In the genomic region with DNA sequence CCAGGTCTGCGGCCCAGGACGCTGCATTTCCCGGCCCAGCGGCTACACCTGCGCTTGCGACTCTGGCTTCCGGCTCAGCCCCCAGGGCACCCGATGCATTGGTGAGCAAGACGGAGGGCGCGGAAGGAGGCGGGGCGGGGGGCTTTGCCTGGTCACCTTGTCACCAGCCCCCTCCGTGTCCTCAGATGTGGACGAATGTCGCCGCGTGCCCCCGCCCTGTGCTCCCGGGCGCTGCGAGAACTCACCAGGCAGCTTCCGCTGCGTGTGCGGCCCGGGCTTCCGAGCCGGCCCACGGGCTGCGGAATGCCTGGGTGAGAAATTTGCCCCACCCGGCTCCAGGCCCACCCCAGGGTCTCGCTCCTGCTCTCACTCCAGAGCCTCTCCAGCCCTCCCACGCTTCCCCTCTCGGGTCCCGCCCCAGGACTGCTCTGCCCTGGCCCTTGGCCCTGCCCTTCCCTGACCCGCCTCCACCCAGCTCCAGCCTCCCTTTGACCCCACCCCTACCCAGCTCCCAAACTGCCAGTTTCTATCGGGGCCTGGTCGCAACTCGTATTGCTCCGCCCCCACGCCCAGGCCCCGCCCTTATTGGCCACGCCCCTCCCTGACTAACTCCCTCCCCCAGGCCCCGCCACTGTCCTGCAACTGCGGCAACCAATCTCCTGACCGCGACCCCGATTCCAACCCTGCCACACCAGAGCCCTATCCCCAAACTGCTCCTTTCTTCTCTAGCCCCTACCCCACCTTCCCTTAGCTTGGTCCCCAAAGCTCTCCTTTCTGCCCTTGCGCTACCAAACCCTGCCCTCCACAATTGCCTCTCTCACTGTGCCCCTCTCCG, we compare ENCODE assay signal across 1 cellular context.
TF ChIP-seq lines count a peak whose summit lies in the region.

No MANE protein-coding gene starts in this region.

TF ChIP-seq in K562, 482 proteins besides CTCF, POLR2A, EP300 and RAD21 (continued from another document and continues in another):
- TF ChIP-seq, protein P1, sequence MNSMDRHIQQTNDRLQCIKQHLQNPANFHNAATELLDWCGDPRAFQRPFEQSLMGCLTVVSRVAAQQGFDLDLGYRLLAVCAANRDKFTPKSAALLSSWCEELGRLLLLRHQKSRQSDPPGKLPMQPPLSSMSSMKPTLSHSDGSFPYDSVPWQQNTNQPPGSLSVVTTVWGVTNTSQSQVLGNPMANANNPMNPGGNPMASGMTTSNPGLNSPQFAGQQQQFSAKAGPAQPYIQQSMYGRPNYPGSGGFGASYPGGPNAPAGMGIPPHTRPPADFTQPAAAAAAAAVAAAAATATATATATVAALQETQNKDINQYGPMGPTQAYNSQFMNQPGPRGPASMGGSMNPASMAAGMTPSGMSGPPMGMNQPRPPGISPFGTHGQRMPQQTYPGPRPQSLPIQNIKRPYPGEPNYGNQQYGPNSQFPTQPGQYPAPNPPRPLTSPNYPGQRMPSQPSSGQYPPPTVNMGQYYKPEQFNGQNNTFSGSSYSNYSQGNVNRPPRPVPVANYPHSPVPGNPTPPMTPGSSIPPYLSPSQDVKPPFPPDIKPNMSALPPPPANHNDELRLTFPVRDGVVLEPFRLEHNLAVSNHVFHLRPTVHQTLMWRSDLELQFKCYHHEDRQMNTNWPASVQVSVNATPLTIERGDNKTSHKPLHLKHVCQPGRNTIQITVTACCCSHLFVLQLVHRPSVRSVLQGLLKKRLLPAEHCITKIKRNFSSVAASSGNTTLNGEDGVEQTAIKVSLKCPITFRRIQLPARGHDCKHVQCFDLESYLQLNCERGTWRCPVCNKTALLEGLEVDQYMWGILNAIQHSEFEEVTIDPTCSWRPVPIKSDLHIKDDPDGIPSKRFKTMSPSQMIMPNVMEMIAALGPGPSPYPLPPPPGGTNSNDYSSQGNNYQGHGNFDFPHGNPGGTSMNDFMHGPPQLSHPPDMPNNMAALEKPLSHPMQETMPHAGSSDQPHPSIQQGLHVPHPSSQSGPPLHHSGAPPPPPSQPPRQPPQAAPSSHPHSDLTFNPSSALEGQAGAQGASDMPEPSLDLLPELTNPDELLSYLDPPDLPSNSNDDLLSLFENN (IDR thresholded peaks at IDR 0.05; ENCODE audit: low read depth in 2 of 2, low read length in 2 of 2), result no peak
- TF ChIP-seq RBM15 (IDR thresholded peaks at IDR 0.05; ENCODE audit: insufficient read depth, low read length) (no peak), RBBP5 (IDR thresholded peaks at IDR 0.05; ENCODE audit: borderline replicate concordance, insufficient read depth, low read length, poor library complexity, severe bottlenecking) (no peak), NRF1 (conservative IDR thresholded peaks at IDR 0.05 in 1 of 2, IDR thresholded peaks at IDR 0.05 in 1 of 2) (peak; percentile 34 to 48; a peak in 3 of 4 replicates), FOXA3 (CRISPR knock-in tag; conservative IDR thresholded peaks at IDR 0.05 in 1 of 2, IDR thresholded peaks at IDR 0.05 in 1 of 2) (no peak), NEUROD1 (IDR thresholded peaks at IDR 0.05; ENCODE audit: borderline replicate concordance, low read depth, low read length, partially characterized antibody) (no peak), BRF1 (IDR thresholded peaks at IDR 0.05; ENCODE audit: borderline replicate concordance, extremely low read depth, insufficient read length) (no peak), SP1 (CRISPR knock-in tag; IDR thresholded peaks at IDR 0.05) (peak; percentile 72), LARP7 (IDR thresholded peaks at IDR 0.05) (no peak), SP2 (IDR thresholded peaks at IDR 0.05; ENCODE audit: extremely low read depth, low read depth, low read length, poor library complexity, severe bottlenecking) (no peak), ZNF551 (CRISPR knock-in tag; IDR thresholded peaks at IDR 0.05) (no peak), TBL1XR1 (IDR thresholded peaks at IDR 0.05; ENCODE audit: low read length in 2 of 2) (no peak), PRMT5 (CRISPR knock-in tag; IDR thresholded peaks at IDR 0.05) (no peak), FOXK2 (conservative IDR thresholded peaks at IDR 0.05 in 1 of 2, IDR thresholded peaks at IDR 0.05 in 1 of 2; ENCODE audit: low read depth in 2 of 2) (peak in 1 of 2 experiments; percentile 48; a peak in 1 of 4 replicates), HOXB6 (CRISPR knock-in tag; IDR thresholded peaks at IDR 0.05; ENCODE audit: borderline replicate concordance) (no peak), ZNF76 (CRISPR knock-in tag; IDR thresholded peaks at IDR 0.05; ENCODE audit: borderline replicate concordance) (no peak), GTF2F1 (IDR thresholded peaks at IDR 0.05; ENCODE audit: low read depth, low read length) (no peak), SOX6 (IDR thresholded peaks at IDR 0.05) (no peak), PHB2 (IDR thresholded peaks at IDR 0.05; ENCODE audit: low read depth) (no peak), HMG20A (CRISPR knock-in tag; conservative IDR thresholded peaks at IDR 0.05) (no peak), ZNF239 (CRISPR knock-in tag; IDR thresholded peaks at IDR 0.05) (no peak), MYC (IDR thresholded peaks at IDR 0.05; ENCODE audit: low read depth, low read length) (no peak), MYC (CRISPR knock-in tag; IDR thresholded peaks at IDR 0.05; ENCODE audit: borderline replicate concordance, low read depth) (0 out of 2 replicates have a peak, but pooled peaks have one; percentile 56), ZBTB17 (CRISPR knock-in tag; IDR thresholded peaks at IDR 0.05) (no peak; the same call in 1 of the 2 replicates), ETS2 (tag; IDR thresholded peaks at IDR 0.05; ENCODE audit: borderline replicate concordance, poor library complexity, severe bottlenecking) (no peak), DIDO1 (tag; IDR thresholded peaks at IDR 0.05; ENCODE audit: low read depth) (no peak), MCM3 (IDR thresholded peaks at IDR 0.05) (no peak), EHMT2 (IDR thresholded peaks at IDR 0.05) (no peak), KAT2B (IDR thresholded peaks at IDR 0.05; ENCODE audit: low read depth, low read length) (no peak), FIP1L1 (IDR thresholded peaks at IDR 0.05; ENCODE audit: low read depth, low read length, poor library complexity, severe bottlenecking) (peak; percentile 32), GTF2E2 (tag; IDR thresholded peaks at IDR 0.05) (no peak)
- TF ChIP-seq, protein P2, sequence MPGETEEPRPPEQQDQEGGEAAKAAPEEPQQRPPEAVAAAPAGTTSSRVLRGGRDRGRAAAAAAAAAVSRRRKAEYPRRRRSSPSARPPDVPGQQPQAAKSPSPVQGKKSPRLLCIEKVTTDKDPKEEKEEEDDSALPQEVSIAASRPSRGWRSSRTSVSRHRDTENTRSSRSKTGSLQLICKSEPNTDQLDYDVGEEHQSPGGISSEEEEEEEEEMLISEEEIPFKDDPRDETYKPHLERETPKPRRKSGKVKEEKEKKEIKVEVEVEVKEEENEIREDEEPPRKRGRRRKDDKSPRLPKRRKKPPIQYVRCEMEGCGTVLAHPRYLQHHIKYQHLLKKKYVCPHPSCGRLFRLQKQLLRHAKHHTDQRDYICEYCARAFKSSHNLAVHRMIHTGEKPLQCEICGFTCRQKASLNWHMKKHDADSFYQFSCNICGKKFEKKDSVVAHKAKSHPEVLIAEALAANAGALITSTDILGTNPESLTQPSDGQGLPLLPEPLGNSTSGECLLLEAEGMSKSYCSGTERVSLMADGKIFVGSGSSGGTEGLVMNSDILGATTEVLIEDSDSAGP (CRISPR knock-in tag; IDR thresholded peaks at IDR 0.05), result no peak
- TF ChIP-seq, protein P3, sequence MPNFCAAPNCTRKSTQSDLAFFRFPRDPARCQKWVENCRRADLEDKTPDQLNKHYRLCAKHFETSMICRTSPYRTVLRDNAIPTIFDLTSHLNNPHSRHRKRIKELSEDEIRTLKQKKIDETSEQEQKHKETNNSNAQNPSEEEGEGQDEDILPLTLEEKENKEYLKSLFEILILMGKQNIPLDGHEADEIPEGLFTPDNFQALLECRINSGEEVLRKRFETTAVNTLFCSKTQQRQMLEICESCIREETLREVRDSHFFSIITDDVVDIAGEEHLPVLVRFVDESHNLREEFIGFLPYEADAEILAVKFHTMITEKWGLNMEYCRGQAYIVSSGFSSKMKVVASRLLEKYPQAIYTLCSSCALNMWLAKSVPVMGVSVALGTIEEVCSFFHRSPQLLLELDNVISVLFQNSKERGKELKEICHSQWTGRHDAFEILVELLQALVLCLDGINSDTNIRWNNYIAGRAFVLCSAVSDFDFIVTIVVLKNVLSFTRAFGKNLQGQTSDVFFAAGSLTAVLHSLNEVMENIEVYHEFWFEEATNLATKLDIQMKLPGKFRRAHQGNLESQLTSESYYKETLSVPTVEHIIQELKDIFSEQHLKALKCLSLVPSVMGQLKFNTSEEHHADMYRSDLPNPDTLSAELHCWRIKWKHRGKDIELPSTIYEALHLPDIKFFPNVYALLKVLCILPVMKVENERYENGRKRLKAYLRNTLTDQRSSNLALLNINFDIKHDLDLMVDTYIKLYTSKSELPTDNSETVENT (CRISPR knock-in tag; IDR thresholded peaks at IDR 0.05), result no peak
- TF ChIP-seq, protein P4, sequence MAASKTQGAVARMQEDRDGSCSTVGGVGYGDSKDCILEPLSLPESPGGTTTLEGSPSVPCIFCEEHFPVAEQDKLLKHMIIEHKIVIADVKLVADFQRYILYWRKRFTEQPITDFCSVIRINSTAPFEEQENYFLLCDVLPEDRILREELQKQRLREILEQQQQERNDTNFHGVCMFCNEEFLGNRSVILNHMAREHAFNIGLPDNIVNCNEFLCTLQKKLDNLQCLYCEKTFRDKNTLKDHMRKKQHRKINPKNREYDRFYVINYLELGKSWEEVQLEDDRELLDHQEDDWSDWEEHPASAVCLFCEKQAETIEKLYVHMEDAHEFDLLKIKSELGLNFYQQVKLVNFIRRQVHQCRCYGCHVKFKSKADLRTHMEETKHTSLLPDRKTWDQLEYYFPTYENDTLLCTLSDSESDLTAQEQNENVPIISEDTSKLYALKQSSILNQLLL (CRISPR knock-in tag; IDR thresholded peaks at IDR 0.05; ENCODE audit: borderline replicate concordance), result no peak
- TF ChIP-seq, protein P5, sequence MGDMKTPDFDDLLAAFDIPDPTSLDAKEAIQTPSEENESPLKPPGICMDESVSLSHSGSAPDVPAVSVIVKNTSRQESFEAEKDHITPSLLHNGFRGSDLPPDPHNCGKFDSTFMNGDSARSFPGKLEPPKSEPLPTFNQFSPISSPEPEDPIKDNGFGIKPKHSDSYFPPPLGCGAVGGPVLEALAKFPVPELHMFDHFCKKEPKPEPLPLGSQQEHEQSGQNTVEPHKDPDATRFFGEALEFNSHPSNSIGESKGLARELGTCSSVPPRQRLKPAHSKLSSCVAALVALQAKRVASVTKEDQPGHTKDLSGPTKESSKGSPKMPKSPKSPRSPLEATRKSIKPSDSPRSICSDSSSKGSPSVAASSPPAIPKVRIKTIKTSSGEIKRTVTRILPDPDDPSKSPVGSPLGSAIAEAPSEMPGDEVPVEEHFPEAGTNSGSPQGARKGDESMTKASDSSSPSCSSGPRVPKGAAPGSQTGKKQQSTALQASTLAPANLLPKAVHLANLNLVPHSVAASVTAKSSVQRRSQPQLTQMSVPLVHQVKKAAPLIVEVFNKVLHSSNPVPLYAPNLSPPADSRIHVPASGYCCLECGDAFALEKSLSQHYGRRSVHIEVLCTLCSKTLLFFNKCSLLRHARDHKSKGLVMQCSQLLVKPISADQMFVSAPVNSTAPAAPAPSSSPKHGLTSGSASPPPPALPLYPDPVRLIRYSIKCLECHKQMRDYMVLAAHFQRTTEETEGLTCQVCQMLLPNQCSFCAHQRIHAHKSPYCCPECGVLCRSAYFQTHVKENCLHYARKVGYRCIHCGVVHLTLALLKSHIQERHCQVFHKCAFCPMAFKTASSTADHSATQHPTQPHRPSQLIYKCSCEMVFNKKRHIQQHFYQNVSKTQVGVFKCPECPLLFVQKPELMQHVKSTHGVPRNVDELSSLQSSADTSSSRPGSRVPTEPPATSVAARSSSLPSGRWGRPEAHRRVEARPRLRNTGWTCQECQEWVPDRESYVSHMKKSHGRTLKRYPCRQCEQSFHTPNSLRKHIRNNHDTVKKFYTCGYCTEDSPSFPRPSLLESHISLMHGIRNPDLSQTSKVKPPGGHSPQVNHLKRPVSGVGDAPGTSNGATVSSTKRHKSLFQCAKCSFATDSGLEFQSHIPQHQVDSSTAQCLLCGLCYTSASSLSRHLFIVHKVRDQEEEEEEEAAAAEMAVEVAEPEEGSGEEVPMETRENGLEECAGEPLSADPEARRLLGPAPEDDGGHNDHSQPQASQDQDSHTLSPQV (IDR thresholded peaks at IDR 0.05), result no peak
- TF ChIP-seq, protein P6, sequence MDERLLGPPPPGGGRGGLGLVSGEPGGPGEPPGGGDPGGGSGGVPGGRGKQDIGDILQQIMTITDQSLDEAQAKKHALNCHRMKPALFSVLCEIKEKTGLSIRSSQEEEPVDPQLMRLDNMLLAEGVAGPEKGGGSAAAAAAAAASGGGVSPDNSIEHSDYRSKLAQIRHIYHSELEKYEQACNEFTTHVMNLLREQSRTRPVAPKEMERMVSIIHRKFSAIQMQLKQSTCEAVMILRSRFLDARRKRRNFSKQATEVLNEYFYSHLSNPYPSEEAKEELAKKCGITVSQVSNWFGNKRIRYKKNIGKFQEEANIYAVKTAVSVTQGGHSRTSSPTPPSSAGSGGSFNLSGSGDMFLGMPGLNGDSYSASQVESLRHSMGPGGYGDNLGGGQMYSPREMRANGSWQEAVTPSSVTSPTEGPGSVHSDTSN (CRISPR knock-in tag; IDR thresholded peaks at IDR 0.05; ENCODE audit: low read depth), result no peak
- TF ChIP-seq, protein P6 (tag; conservative IDR thresholded peaks at IDR 0.05; ENCODE audit: low read depth), result no peak
- TF ChIP-seq, protein P7, sequence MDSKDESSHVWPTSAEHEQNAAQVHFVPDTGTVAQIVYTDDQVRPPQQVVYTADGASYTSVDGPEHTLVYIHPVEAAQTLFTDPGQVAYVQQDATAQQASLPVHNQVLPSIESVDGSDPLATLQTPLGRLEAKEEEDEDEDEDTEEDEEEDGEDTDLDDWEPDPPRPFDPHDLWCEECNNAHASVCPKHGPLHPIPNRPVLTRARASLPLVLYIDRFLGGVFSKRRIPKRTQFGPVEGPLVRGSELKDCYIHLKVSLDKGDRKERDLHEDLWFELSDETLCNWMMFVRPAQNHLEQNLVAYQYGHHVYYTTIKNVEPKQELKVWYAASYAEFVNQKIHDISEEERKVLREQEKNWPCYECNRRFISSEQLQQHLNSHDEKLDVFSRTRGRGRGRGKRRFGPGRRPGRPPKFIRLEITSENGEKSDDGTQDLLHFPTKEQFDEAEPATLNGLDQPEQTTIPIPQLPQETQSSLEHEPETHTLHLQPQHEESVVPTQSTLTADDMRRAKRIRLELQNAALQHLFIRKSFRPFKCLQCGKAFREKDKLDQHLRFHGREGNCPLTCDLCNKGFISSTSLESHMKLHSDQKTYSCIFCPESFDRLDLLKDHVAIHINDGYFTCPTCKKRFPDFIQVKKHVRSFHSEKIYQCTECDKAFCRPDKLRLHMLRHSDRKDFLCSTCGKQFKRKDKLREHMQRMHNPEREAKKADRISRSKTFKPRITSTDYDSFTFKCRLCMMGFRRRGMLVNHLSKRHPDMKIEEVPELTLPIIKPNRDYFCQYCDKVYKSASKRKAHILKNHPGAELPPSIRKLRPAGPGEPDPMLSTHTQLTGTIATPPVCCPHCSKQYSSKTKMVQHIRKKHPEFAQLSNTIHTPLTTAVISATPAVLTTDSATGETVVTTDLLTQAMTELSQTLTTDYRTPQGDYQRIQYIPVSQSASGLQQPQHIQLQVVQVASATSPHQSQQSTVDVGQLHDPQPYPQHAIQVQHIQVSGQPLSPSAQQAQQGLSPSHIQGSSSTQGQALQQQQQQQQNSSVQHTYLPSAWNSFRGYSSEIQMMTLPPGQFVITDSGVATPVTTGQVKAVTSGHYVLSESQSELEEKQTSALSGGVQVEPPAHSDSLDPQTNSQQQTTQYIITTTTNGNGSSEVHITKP (IDR thresholded peaks at IDR 0.05; ENCODE audit: partially characterized antibody), result peak; percentile 34
